ENCODE assay signal across 24 cellular contexts in genomic region chr1:105632342-105633196, GRCh38.
DNase-seq lines count a peak whose midpoint lies in the region; ATAC-seq, FAIRE-seq and TF ChIP-seq lines count a peak whose summit lies in the region.
"Had no signal": no experiment of that assay in that cellular context is flagged by ENCODE, and none has a peak within 500 bp of the region (broad histone marks: within the 10 kb centered on the region; RNA-seq: fewer than 3 reads in every experiment).

No MANE protein-coding gene starts in this region.

- ATAC-seq in Right ventricle myocardium inferior (no peak), GM18867 (IDR thresholded peaks at IDR 0.05; ENCODE audit: unreplicated experiment) (no peak)
- ATAC-seq: foreskin keratinocyte; naive thymus-derived CD8-positive, alpha-beta T cell; WTC11 had no signal

- no peak overlapping the region for H3K27ac Mint-ChIP-seq in neural progenitor cell
- H3K27ac Mint-ChIP-seq: activated CD4-positive, alpha-beta memory T cell treated with anti-CD3 and anti-CD28 coated beads for 36 hours; activated naive CD4-positive, alpha-beta T cell treated with anti-CD3 and anti-CD28 coated beads for 36 hours; naive thymus-derived CD8-positive, alpha-beta T cell; WTC11 had no signal

- H3F3A ChIP-seq in neural progenitor cell (ENCODE audit: low read depth), result no peaks in the 10 kb centered on the region

- peaks cover 7% of the 10 kb centered on the region for H3K9me3 Mint-ChIP-seq in neural progenitor cell

- no peaks in the 10 kb centered on the region for H3K79me2 ChIP-seq in neural progenitor cell (ENCODE audit: low read depth)

- intact Hi-C loops in Right ventricle myocardium inferior (cut with DNase I), result no loop called here

- H3K4me1 Mint-ChIP-seq in neural progenitor cell, result peaks cover 6% of the 10 kb centered on the region
- H3K4me1 Mint-ChIP-seq: naive thymus-derived CD8-positive, alpha-beta T cell; WTC11 had no signal

- H4K20me1 ChIP-seq in neural progenitor cell (ENCODE audit: low read depth), result no peaks in the 10 kb centered on the region
- H4K20me1 ChIP-seq: BLaER1 had no signal

- FAIRE-seq in endometrium (lab: Jason Lieb, UNC), result peak; percentile 70
- FAIRE-seq: A204.1, endothelial cell of umbilical vein had no signal

- H3K9me3 ChIP-seq in cardiac muscle cell (ENCODE audit: low read depth), result no peaks in the 10 kb centered on the region
- no peaks in the 10 kb centered on the region for H3K9me3 ChIP-seq in neural progenitor cell (ENCODE audit: low read depth)
- H3K9me3 ChIP-seq: prostate gland, testis had no signal

- no peak overlapping the region for H3K4me2 ChIP-seq in neural progenitor cell
- H3K4me2 ChIP-seq: BLaER1 had no signal

- H3K4me3 ChIP-seq in cardiac muscle cell (no peak overlapping the region), neural progenitor cell (no peak overlapping the region)
- H3K4me3 ChIP-seq: BLaER1, prostate gland, testis had no signal

- no peaks in the 10 kb centered on the region for H3K27me3 Mint-ChIP-seq in neural progenitor cell (ENCODE audit: insufficient read depth, low read depth)
- H3K27me3 Mint-ChIP-seq: activated CD4-positive, alpha-beta memory T cell treated with anti-CD3 and anti-CD28 coated beads for 36 hours; naive thymus-derived CD8-positive, alpha-beta T cell had no signal

- no peak overlapping the region for H3K9ac ChIP-seq in neural progenitor cell
- H3K9ac ChIP-seq: BLaER1 had no signal

- no peak overlapping the region for H2AFZ ChIP-seq in neural progenitor cell (replicated peaks)

- peaks cover 11% of the 10 kb centered on the region for H3K4me1 ChIP-seq in cardiac muscle cell (ENCODE audit: low read depth)
- H3K4me1 ChIP-seq in neural progenitor cell, result no peaks in the 10 kb centered on the region
- H3K4me1 ChIP-seq: BLaER1, foreskin keratinocyte, prostate gland, testis had no signal

- H3K27ac ChIP-seq in cardiac muscle cell (peak overlapping the region; percentile 50), neural progenitor cell (no peak overlapping the region)
- H3K27ac ChIP-seq: BLaER1, foreskin keratinocyte, HL-60, prostate gland, testis had no signal

- no peak overlapping the region for H3K4me3 Mint-ChIP-seq in neural progenitor cell
- H3K4me3 Mint-ChIP-seq: activated CD4-positive, alpha-beta memory T cell treated with anti-CD3 and anti-CD28 coated beads for 36 hours; activated naive CD4-positive, alpha-beta T cell treated with anti-CD3 and anti-CD28 coated beads for 36 hours; naive thymus-derived CD8-positive, alpha-beta T cell; WTC11 had no signal

- no peaks in the 10 kb centered on the region for H3K36me3 Mint-ChIP-seq in neural progenitor cell
- H3K36me3 Mint-ChIP-seq: activated CD4-positive, alpha-beta memory T cell treated with anti-CD3 and anti-CD28 coated beads for 36 hours; naive thymus-derived CD8-positive, alpha-beta T cell had no signal

- H3K27me3 ChIP-seq in cardiac muscle cell, result no peaks in the 10 kb centered on the region
- H3K27me3 ChIP-seq in neural progenitor cell, result no peaks in the 10 kb centered on the region
- H3K27me3 ChIP-seq: BLaER1, foreskin keratinocyte, testis had no signal

- DNase-seq in cardiac muscle cell (ENCODE audit: low read depth in 1 of 2, low spot score in 1 of 2), result peak in 1 of 2 donors; percentile 57
- DNase-seq in Right ventricle myocardium inferior (ENCODE audit: missing footprints), result no peak
- DNase-seq in mucosa of gallbladder (ENCODE audit: low spot score), result peak; percentile 61
- no peak for DNase-seq in central memory CD4-positive, alpha-beta T cell
- DNase-seq in activated effector memory CD4-positive, alpha-beta T cell treated with anti-CD3 and anti-CD28 coated beads, Interleukin-2, amount 50 U/mL, for 16 hours, result no peak
- no peak for DNase-seq in neural progenitor cell (ENCODE audit: low spot score)
- DNase-seq: activated CD4-positive, alpha-beta memory T cell treated with anti-CD3 and anti-CD28 coated beads for 36 hours; activated naive CD4-positive, alpha-beta T cell treated with anti-CD3 and anti-CD28 coated beads for 36 hours; foreskin keratinocyte; GOT3; KG1; naive thymus-derived CD8-positive, alpha-beta T cell; NCI-H2081; NCI-H510A; SHP77 treated with DMSO at 0.1 percent for 48 hours; testis had no signal

- H3K36me3 ChIP-seq in cardiac muscle cell, result no peaks in the 10 kb centered on the region
- H3K36me3 ChIP-seq in neural progenitor cell, result no peaks in the 10 kb centered on the region
- H3K36me3 ChIP-seq: BLaER1, prostate gland had no signal

- TF ChIP-seq CTCF in cardiac muscle cell (IDR thresholded peaks at IDR 0.05; ENCODE audit: low read depth, low read length) (no peak), neural progenitor cell (IDR thresholded peaks at IDR 0.05) (no peak)
